ENCODE assay signal across 14 cellular contexts in genomic region chr13:38635030-38635429, GRCh38. TPM values are rescaled to one million over a fixed set of nuclear protein-coding genes. Genes with fewer than 3 reads are reported as not detected.
DNase-seq lines count a peak whose midpoint lies in the region; ATAC-seq and TF ChIP-seq lines count a peak whose summit lies in the region.
"Had no signal": no experiment of that assay in that cellular context is flagged by ENCODE, and none has a peak within 500 bp of the region (broad histone marks: within the 10 kb centered on the region; RNA-seq: fewer than 3 reads in every experiment).

No MANE protein-coding gene starts in this region.

- H3K4me3 ChIP-seq in A673 (ENCODE audit: low read depth, low read length, poor library complexity, severe bottlenecking) = no peak overlapping the region
- no peak overlapping the region for H3K4me3 ChIP-seq in MG63

- H3K9me3 ChIP-seq in A673 (ENCODE audit: low read depth, low read length, poor library complexity, severe bottlenecking) = no peaks in the 10 kb centered on the region
- H3K9me3 ChIP-seq in MG63 = no peaks in the 10 kb centered on the region

- BruUV-seq in A673 (replicated peaks; lab: Mats Ljungman, UMichigan) = no TSS peak

- DNase-seq in A673 (ENCODE audit: low spot score) (no peak), DMS53 treated with DMSO at 0.1 percent for 48 hours (lab: John Stamatoyannopoulos, UW; ENCODE audit: unreplicated experiment) (peak; percentile 39), NCI-H69 (lab: John Stamatoyannopoulos, UW) (peak; percentile 47), iPS-NIHi11 (ENCODE audit: low spot score) (peak; percentile 16), SIG-M5 (lab: John Stamatoyannopoulos, UW) (no peak), MG63 (no peak), NCI-H345 (lab: John Stamatoyannopoulos, UW) (no peak)
- DNase-seq: NCI-H1092, NCI-H1694, NCI-H2107, NCI-H526 treated with DMSO at 0.1 percent for 48 hours, SW 1271 had no signal

- no peak for ATAC-seq in HG03354 (IDR thresholded peaks at IDR 0.05; ENCODE audit: poor library complexity, severe bottlenecking, unreplicated experiment)

- intact Hi-C loops in A673 (cut with micrococcal nuclease; ENCODE audit: unreplicated experiment) = no loop called here

- CTCF ChIA-PET in A673 (lab: Charles Lee) = no interaction called here

- no peaks in the 10 kb centered on the region for H3K27me3 ChIP-seq in A673 (replicated peaks; ENCODE audit: insufficient read depth, low read depth, low read length, poor library complexity)
- H3K27me3 ChIP-seq in MG63 = no peaks in the 10 kb centered on the region

- 0 out of 2 replicates have a peak, but pooled peaks have one; percentile 20 for TF ChIP-seq CTCF in A673 (conservative IDR thresholded peaks at IDR 0.05; ENCODE audit: low read depth, low read length)

- POLR2A ChIA-PET in A673 (lab: Charles Lee; ENCODE audit: low non-redundant PET) = no interaction called here

- no peak overlapping the region for H3K27ac ChIP-seq in A673 (ENCODE audit: low read depth, low read length, poor library complexity, severe bottlenecking)

- peaks cover 7% of the 10 kb centered on the region for H3K4me1 ChIP-seq in A673 (ENCODE audit: insufficient read depth, low read length, poor library complexity, severe bottlenecking)

- no peaks in the 10 kb centered on the region for H3K36me3 ChIP-seq in A673 (ENCODE audit: insufficient read depth, low read length, poor library complexity, severe bottlenecking)
- no peaks in the 10 kb centered on the region for H3K36me3 ChIP-seq in MG63

RNA-seq across cellular contexts. Expression of gene FREM2, which starts 51.8 kb away (rescaled TPM):
- total RNA-seq in A673 (2021) = 3.8 and 4.5 TPM in 2 replicates
- total RNA-seq in MG63 (2014; rRNA removed; shearing (Covaris generic); ENCODE audit: low replicate concordance) = not detected in 2 replicates
- total RNA-seq: MCF 10A had no signal

Comparison
In these comparisons a context has a peak if more than half of its experiments do, and no peak if none do; other contexts are left out.
1. DNase-seq: peak in DMS53 treated with DMSO at 0.1 percent for 48 hours (single experiment), NCI-H69 (single experiment) and iPS-NIHi11 (single experiment); none in A673 (single experiment), SIG-M5 (single experiment), MG63 (single experiment) and NCI-H345 (single experiment).